In the genomic region with DNA sequence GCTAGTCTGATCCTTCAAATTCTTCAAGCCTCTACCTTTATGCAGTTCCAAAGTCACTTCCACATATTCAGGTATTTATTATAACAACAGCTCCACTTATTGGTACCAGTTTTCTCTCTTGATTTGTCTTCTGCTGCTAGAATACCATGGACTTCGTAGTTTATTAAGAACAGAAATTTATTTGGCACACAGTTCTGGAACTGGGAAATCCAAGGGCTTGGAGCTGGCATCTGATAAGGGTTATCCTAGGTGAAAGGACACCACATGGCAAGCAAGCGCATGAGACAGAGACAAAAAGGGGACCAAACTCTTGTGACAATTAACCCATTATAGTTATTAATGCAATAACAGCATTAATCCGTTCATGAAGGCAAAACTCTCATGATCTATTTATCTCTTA, we compare ENCODE assay signal across 20 cellular contexts.
DNase-seq lines count a peak whose midpoint lies in the region; ATAC-seq and TF ChIP-seq lines count a peak whose summit lies in the region.
"Had no signal": no experiment of that assay in that cellular context is flagged by ENCODE, and none has a peak within 500 bp of the region (broad histone marks: within the 10 kb centered on the region; RNA-seq: fewer than 3 reads in every experiment).

No MANE protein-coding gene starts in this region.

- peaks cover 3% of the 10 kb centered on the region for H3K4me1 Mint-ChIP-seq in GM23338
- H3K4me1 Mint-ChIP-seq in activated CD4-positive, alpha-beta T cell treated with anti-CD3 and anti-CD28 coated beads, Interleukin-2, amount 10 ng/mL, durations not matched to agents 7 days and 5 days, result no peaks in the 10 kb centered on the region
- no peaks in the 10 kb centered on the region for H3K4me1 Mint-ChIP-seq in activated naive CD8-positive, alpha-beta T cell treated with anti-CD3 and anti-CD28 coated beads for 36 hours
- H3K4me1 Mint-ChIP-seq: B cell had no signal

- H3F3A ChIP-seq in GM23338 (replicated peaks; ENCODE audit: low read depth), result no peaks in the 10 kb centered on the region

- H3K27ac ChIP-seq in GM23338 (ENCODE audit: low read depth), result no peak overlapping the region
- H3K27ac ChIP-seq: 22Rv1; A549; BLaER1 treated with 17β-estradiol and CSF1 and Interleukin-3, amounts not matched to agents 10 nM and 100 nM; C4-2B had no signal

- in situ Hi-C loops in G401 (cut with HindIII; ENCODE audit: low sequenced_read_pairs), result no loop called here

- no peak for ATAC-seq in GM23338
- no peak for ATAC-seq in GM21367 (IDR thresholded peaks at IDR 0.05; ENCODE audit: unreplicated experiment)
- ATAC-seq: A549; CD8-positive, alpha-beta T cell had no signal

- no peak overlapping the region for H3K4me3 Mint-ChIP-seq in GM23338
- no peak overlapping the region for H3K4me3 Mint-ChIP-seq in activated CD4-positive, alpha-beta T cell treated with anti-CD3 and anti-CD28 coated beads, Interleukin-2, amount 10 ng/mL, durations not matched to agents 7 days and 5 days
- H3K4me3 Mint-ChIP-seq in activated naive CD8-positive, alpha-beta T cell treated with anti-CD3 and anti-CD28 coated beads for 36 hours, result no peak overlapping the region
- H3K4me3 Mint-ChIP-seq: B cell; CD4-positive, alpha-beta T cell; CD8-positive, alpha-beta T cell had no signal

- H3K4me2 ChIP-seq in GM23338, result no peak overlapping the region
- H3K4me2 ChIP-seq: A549; BLaER1 treated with 17β-estradiol and CSF1 and Interleukin-3, amounts not matched to agents 10 nM and 100 nM had no signal

- H3K36me3 Mint-ChIP-seq in GM23338 (ENCODE audit: low read depth), result peaks cover 20% of the 10 kb centered on the region; the same call in 2 of the 3 replicates
- no peaks in the 10 kb centered on the region for H3K36me3 Mint-ChIP-seq in activated CD4-positive, alpha-beta T cell treated with anti-CD3 and anti-CD28 coated beads, Interleukin-2, amount 10 ng/mL, durations not matched to agents 7 days and 5 days (ENCODE audit: low read depth)
- no peaks in the 10 kb centered on the region for H3K36me3 Mint-ChIP-seq in activated naive CD8-positive, alpha-beta T cell treated with anti-CD3 and anti-CD28 coated beads for 36 hours
- H3K36me3 Mint-ChIP-seq: CD8-positive, alpha-beta T cell had no signal

- no peaks in the 10 kb centered on the region for H3K27me3 ChIP-seq in GM23338 (ENCODE audit: insufficient read depth)
- H3K27me3 ChIP-seq: BLaER1 treated with 17β-estradiol and CSF1 and Interleukin-3, amounts not matched to agents 10 nM and 100 nM had no signal

- H3K27ac Mint-ChIP-seq in GM23338, result peak overlapping the region; percentile 5; the same call in 1 of the 2 replicates
- H3K27ac Mint-ChIP-seq in activated CD4-positive, alpha-beta T cell treated with anti-CD3 and anti-CD28 coated beads, Interleukin-2, amount 10 ng/mL, durations not matched to agents 7 days and 5 days, result no peak overlapping the region
- H3K27ac Mint-ChIP-seq in activated naive CD8-positive, alpha-beta T cell treated with anti-CD3 and anti-CD28 coated beads for 36 hours, result no peak overlapping the region
- H3K27ac Mint-ChIP-seq: B cell; CD4-positive, alpha-beta T cell; CD8-positive, alpha-beta T cell had no signal

- no peaks in the 10 kb centered on the region for H3K4me1 ChIP-seq in GM23338 (ENCODE audit: insufficient read depth)
- H3K4me1 ChIP-seq: A549; BLaER1 treated with 17β-estradiol and CSF1 and Interleukin-3, amounts not matched to agents 10 nM and 100 nM; Caco-2 had no signal

- no peaks in the 10 kb centered on the region for H3K9me2 ChIP-seq in GM23338 (ENCODE audit: insufficient read depth)

- no peaks in the 10 kb centered on the region for H3K79me2 ChIP-seq in GM23338 (replicated peaks; ENCODE audit: insufficient read depth)

- H3K27me3 Mint-ChIP-seq in GM23338 (ENCODE audit: insufficient read depth, low read depth, poor library complexity), result peaks cover 1% of the 10 kb centered on the region
- H3K27me3 Mint-ChIP-seq in activated CD4-positive, alpha-beta T cell treated with anti-CD3 and anti-CD28 coated beads, Interleukin-2, amount 10 ng/mL, durations not matched to agents 7 days and 5 days, result no peaks in the 10 kb centered on the region
- H3K27me3 Mint-ChIP-seq in activated naive CD8-positive, alpha-beta T cell treated with anti-CD3 and anti-CD28 coated beads for 36 hours, result no peaks in the 10 kb centered on the region
- H3K27me3 Mint-ChIP-seq: B cell; CD4-positive, alpha-beta T cell had no signal

- H3K36me3 ChIP-seq in GM23338 (ENCODE audit: insufficient read depth), result peaks cover 4% of the 10 kb centered on the region; the same call in 1 of the 2 replicates
- H3K36me3 ChIP-seq: BLaER1 treated with 17β-estradiol and CSF1 and Interleukin-3, amounts not matched to agents 10 nM and 100 nM had no signal

- H3K4me3 ChIP-seq in GM23338, result no peak overlapping the region
- H3K4me3 ChIP-seq: A549; BLaER1 treated with 17β-estradiol and CSF1 and Interleukin-3, amounts not matched to agents 10 nM and 100 nM had no signal

- DNase-seq in G401 (ENCODE audit: low spot score) (peak; percentile 85), GM23338 (ENCODE audit: low spot score) (no peak), NCI-H446 treated with DMSO at 0.1 percent for 48 hours (lab: John Stamatoyannopoulos, UW) (peak; percentile 70), cerebellar nuclear complex (lab: John Stamatoyannopoulos, UW) (peak; percentile 0 to 10), NCI-H2171 treated with DMSO at 0.1 percent for 48 hours (lab: John Stamatoyannopoulos, UW) (no peak)
- no peak for DNase-seq in activated CD4-positive, alpha-beta T cell treated with anti-CD3 and anti-CD28 coated beads, Interleukin-2, amount 10 ng/mL, durations not matched to agents 7 days and 5 days
- no peak for DNase-seq in activated naive CD8-positive, alpha-beta T cell treated with anti-CD3 and anti-CD28 coated beads for 36 hours
- DNase-seq: AML-193; Caco-2; Calu3; CD4-positive, alpha-beta T cell; CD8-positive, alpha-beta T cell; DMS79 treated with DMSO at 0.1 percent for 48 hours; GF-D8 had no signal

- CTCF ChIA-PET in activated CD4-positive, alpha-beta T cell treated with anti-CD3 and anti-CD28 coated beads, Interleukin-2, amount 10 ng/mL, durations not matched to agents 7 days and 5 days (lab: Charles Lee), result no interaction called here

- no peaks in the 10 kb centered on the region for H4K20me1 ChIP-seq in GM23338 (replicated peaks; ENCODE audit: insufficient read depth)
- H4K20me1 ChIP-seq: BLaER1 treated with 17β-estradiol and CSF1 and Interleukin-3, amounts not matched to agents 10 nM and 100 nM had no signal

- H3K9me3 Mint-ChIP-seq in GM23338, result no peaks in the 10 kb centered on the region
- H3K9me3 Mint-ChIP-seq in activated CD4-positive, alpha-beta T cell treated with anti-CD3 and anti-CD28 coated beads, Interleukin-2, amount 10 ng/mL, durations not matched to agents 7 days and 5 days, result no peaks in the 10 kb centered on the region
- peaks cover 4% of the 10 kb centered on the region for H3K9me3 Mint-ChIP-seq in activated naive CD8-positive, alpha-beta T cell treated with anti-CD3 and anti-CD28 coated beads for 36 hours

- POLR2A ChIA-PET in activated CD4-positive, alpha-beta T cell treated with anti-CD3 and anti-CD28 coated beads, Interleukin-2, amount 10 ng/mL, durations not matched to agents 7 days and 5 days (lab: Charles Lee), result no interaction called here

- no peak overlapping the region for H2AFZ ChIP-seq in GM23338

- TF ChIP-seq CTCF in GM23338 (conservative IDR thresholded peaks at IDR 0.05; ENCODE audit: low read depth in 2 of 2), result no peak

Comparison
In these comparisons a context has a peak if more than half of its experiments do, and no peak if none do; other contexts are left out.
1. DNase-seq: peak in G401 (single experiment), NCI-H446 treated with DMSO at 0.1 percent for 48 hours (single experiment) and cerebellar nuclear complex (2 of 2); none in GM23338 (single experiment), activated CD4-positive, alpha-beta T cell treated with anti-CD3 and anti-CD28 coated beads, Interleukin-2, amount 10 ng/mL, durations not matched to agents 7 days and 5 days (single experiment), NCI-H2171 treated with DMSO at 0.1 percent for 48 hours (single experiment) and activated naive CD8-positive, alpha-beta T cell treated with anti-CD3 and anti-CD28 coated beads for 36 hours (single experiment).